In the genomic region with DNA sequence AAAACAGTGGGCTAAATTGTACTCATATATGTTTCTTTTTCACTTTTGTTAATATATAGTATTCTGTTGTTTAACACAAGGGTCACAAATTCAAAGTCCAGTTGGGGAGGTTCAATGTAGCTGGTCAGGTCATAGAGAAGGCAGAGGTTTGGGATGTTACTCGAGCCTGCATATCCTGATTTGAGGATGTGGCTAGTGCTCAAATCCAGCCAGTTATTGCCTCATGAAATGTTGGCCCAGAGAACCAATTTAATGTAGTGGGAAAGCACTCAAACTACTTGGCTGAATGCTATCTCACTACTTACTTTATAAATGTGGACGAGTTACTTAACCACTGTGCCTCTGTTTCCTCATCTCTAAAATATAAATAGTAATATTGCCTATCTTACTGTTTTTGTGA, we compare ENCODE assay signal across 21 cellular contexts. TPM values are rescaled to one million over a fixed set of nuclear protein-coding genes. Genes with fewer than 3 reads are reported as not detected.
DNase-seq lines count a peak whose midpoint lies in the region; ATAC-seq, FAIRE-seq and TF ChIP-seq lines count a peak whose summit lies in the region.
"Had no signal": no experiment of that assay in that cellular context is flagged by ENCODE, and none has a peak within 500 bp of the region (broad histone marks: within the 10 kb centered on the region; RNA-seq: fewer than 3 reads in every experiment).

No MANE protein-coding gene starts in this region.

- H3F3A ChIP-seq in GM23248 (ENCODE audit: insufficient read depth) = peaks cover 10% of the 10 kb centered on the region; the same call in 1 of the 2 replicates

- H3K9me3 Mint-ChIP-seq in astrocyte (ENCODE audit: unreplicated experiment) = peaks cover 3% of the 10 kb centered on the region
- no peaks in the 10 kb centered on the region for H3K9me3 Mint-ChIP-seq in CD4-positive, alpha-beta memory T cell
- H3K9me3 Mint-ChIP-seq: naive B cell had no signal

- H3K27ac ChIP-seq in GM23248 (peak overlapping the region; percentile 19; the same call in 1 of the 2 replicates), astrocyte (ENCODE audit: low read depth, low read length) (no peak overlapping the region), cardiac muscle cell (peak overlapping the region; percentile 73)
- H3K27ac ChIP-seq in CD4-positive, alpha-beta memory T cell (ENCODE audit: low read depth, low read length) = no peak overlapping the region
- H3K27ac ChIP-seq: C4-2B, epithelial cell of prostate had no signal

- H3K27me3 ChIP-seq in GM23248 (replicated peaks; ENCODE audit: insufficient read depth) = no peaks in the 10 kb centered on the region
- H3K27me3 ChIP-seq in astrocyte (ENCODE audit: insufficient read depth, low read length) = no peaks in the 10 kb centered on the region
- no peaks in the 10 kb centered on the region for H3K27me3 ChIP-seq in cardiac muscle cell
- H3K27me3 ChIP-seq in CD4-positive, alpha-beta memory T cell (ENCODE audit: insufficient read depth, low read length) = no peaks in the 10 kb centered on the region
- H3K27me3 ChIP-seq: ovary had no signal

- WGBS in GM23248 (ENCODE audit: low coverage in 1 of 2, low lambda C conversion rate in 2 of 2, missing lambda C conversion rate in 2 of 2), 2 experiments = 29 to 36% methylated on average over 2 of the region's 2 CpGs

- ATAC-seq in omental fat pad (ENCODE audit: low FRiP score) = peak; percentile 54

- no peak for TF ChIP-seq CTCF in astrocyte (IDR thresholded peaks at IDR 0.05; ENCODE audit: insufficient read depth, low read depth, low read length)
- no peak for TF ChIP-seq CTCF in cardiac muscle cell (IDR thresholded peaks at IDR 0.05; ENCODE audit: low read depth, low read length)
- no peak for TF ChIP-seq CTCF in omental fat pad (IDR thresholded peaks at IDR 0.05)

- DNase-seq in GM23248 (peak; percentile 41), astrocyte (ENCODE audit: low read depth) (peak; percentile 16), cardiac muscle cell (ENCODE audit: low read depth in 1 of 2, low spot score in 1 of 2) (peak in 1 of 2 donors; percentile 55), omental fat pad (ENCODE audit: low spot score) (no peak), RCC 7860 (ENCODE audit: low spot score) (no peak), NCI-H1092 (lab: John Stamatoyannopoulos, UW) (no peak), NCI-H1105 treated with DMSO at 0.1 percent for 48 hours (lab: John Stamatoyannopoulos, UW) (no peak)
- DNase-seq in CD4-positive, alpha-beta memory T cell = no peak
- DNase-seq: activated CD4-positive, CD25-positive, alpha-beta regulatory T cell treated with anti-CD3 and anti-CD28 coated beads, Interleukin-2, amount 50 U/mL, for 72 hours; activated naive CD4-positive, alpha-beta T cell; activated T-cell treated with anti-CD3 and anti-CD28 coated beads, Interleukin-2, amount 50 U/mL, for 1 hour; amygdala; KBM-7; kidney; mesendoderm; naive B cell; NCI-H187 treated with DMSO at 0.1 percent for 48 hours; ovary; substantia nigra had no signal

- peaks cover 5% of the 10 kb centered on the region for H3K4me1 Mint-ChIP-seq in astrocyte (ENCODE audit: low read depth, unreplicated experiment)
- peaks cover 13 to 32% (median 21%) of the 10 kb centered on the region in 4 donors for H3K4me1 Mint-ChIP-seq in CD4-positive, alpha-beta memory T cell

- no peak overlapping the region for H3K9ac ChIP-seq in GM23248
- no peak overlapping the region for H3K9ac ChIP-seq in astrocyte (ENCODE audit: low read length)

- H2AFZ ChIP-seq in GM23248 (no peak overlapping the region), astrocyte (ENCODE audit: low read depth, low read length) (no peak overlapping the region)

- peaks cover 13% of the 10 kb centered on the region for H3K36me3 Mint-ChIP-seq in astrocyte (ENCODE audit: low read depth, unreplicated experiment)
- peaks cover 0 to 11% of the 10 kb centered on the region in 2 donors for H3K36me3 Mint-ChIP-seq in CD4-positive, alpha-beta memory T cell
- H3K36me3 Mint-ChIP-seq: naive B cell had no signal

- intact Hi-C loops in CD4-positive, alpha-beta memory T cell (cut with micrococcal nuclease) = no loop called here

- no peak for FAIRE-seq in astrocyte (lab: Jason Lieb, UNC)
- FAIRE-seq in RCC 7860 (lab: Jason Lieb, UNC) = no peak
- FAIRE-seq: kidney had no signal

- H3K4me2 ChIP-seq in GM23248 (ENCODE audit: unreplicated experiment) (no peak overlapping the region), astrocyte (ENCODE audit: low read length) (no peak overlapping the region)

- H3K27me3 Mint-ChIP-seq in astrocyte (ENCODE audit: low read depth, unreplicated experiment) = no peaks in the 10 kb centered on the region
- no peaks in the 10 kb centered on the region for H3K27me3 Mint-ChIP-seq in CD4-positive, alpha-beta memory T cell
- H3K27me3 Mint-ChIP-seq: naive B cell had no signal

- no peak overlapping the region for H3K4me3 Mint-ChIP-seq in astrocyte (ENCODE audit: unreplicated experiment)
- H3K4me3 Mint-ChIP-seq in CD4-positive, alpha-beta memory T cell = no peak overlapping the region

- peaks cover 100% of the 10 kb centered on the region for H3K79me2 ChIP-seq in GM23248 (ENCODE audit: insufficient read depth)
- peaks cover 96% of the 10 kb centered on the region for H3K79me2 ChIP-seq in astrocyte (ENCODE audit: insufficient read depth, low read length)

- no peak overlapping the region for H3K27ac Mint-ChIP-seq in astrocyte (ENCODE audit: unreplicated experiment)
- H3K27ac Mint-ChIP-seq in CD4-positive, alpha-beta memory T cell = peak overlapping the region in 1 of 7 donors; percentile 53

- H3K9me3 ChIP-seq in GM23248 (ENCODE audit: low read depth) (no peaks in the 10 kb centered on the region), astrocyte (ENCODE audit: insufficient read depth, low read depth, low read length) (no peaks in the 10 kb centered on the region), cardiac muscle cell (ENCODE audit: low read depth) (no peaks in the 10 kb centered on the region)
- H3K9me3 ChIP-seq in CD4-positive, alpha-beta memory T cell (ENCODE audit: control insufficient read depth in 1 of 2, low read length in 2 of 2) = no peaks in the 10 kb centered on the region
- H3K9me3 ChIP-seq: ovary had no signal

- POLR2A ChIA-PET in CD4-positive, alpha-beta memory T cell (lab: Charles Lee; ENCODE audit: partially characterized antibody) = no interaction called here

- peaks cover 3% of the 10 kb centered on the region; the same call in 1 of the 2 replicates for H4K20me1 ChIP-seq in GM23248 (ENCODE audit: insufficient read depth)
- peaks cover 76% of the 10 kb centered on the region for H4K20me1 ChIP-seq in astrocyte (ENCODE audit: insufficient read depth, low read length)

- H3K4me1 ChIP-seq in GM23248 (ENCODE audit: insufficient read depth) (no peaks in the 10 kb centered on the region), astrocyte (ENCODE audit: insufficient read depth, low read length) (no peaks in the 10 kb centered on the region), cardiac muscle cell (ENCODE audit: low read depth) (peaks cover 14% of the 10 kb centered on the region)
- H3K4me1 ChIP-seq in CD4-positive, alpha-beta memory T cell (ENCODE audit: insufficient read depth, low read length) = no peaks in the 10 kb centered on the region

- 0 out of 2 replicates have a peak, but pooled peaks cover 2% of the 10 kb centered on the region for H3K36me3 ChIP-seq in GM23248 (ENCODE audit: low read depth)
- H3K36me3 ChIP-seq in astrocyte (ENCODE audit: insufficient read depth, low read length) = peaks cover 3% of the 10 kb centered on the region
- no peaks in the 10 kb centered on the region for H3K36me3 ChIP-seq in cardiac muscle cell
- no peaks in the 10 kb centered on the region for H3K36me3 ChIP-seq in CD4-positive, alpha-beta memory T cell (ENCODE audit: insufficient read depth, low read length)
- H3K36me3 ChIP-seq: ovary had no signal

- CTCF ChIA-PET in CD4-positive, alpha-beta memory T cell (lab: Charles Lee; ENCODE audit: partially characterized antibody) = interaction anchor here (1.1 to 1.3 kb wide), 2 partner anchors 10 to 12 kb away, joined by 3 to 4 read pairs; no protein-coding TSS in a partner anchor

- no peaks in the 10 kb centered on the region for H3K9me2 ChIP-seq in GM23248 (ENCODE audit: insufficient read depth)

- no peak overlapping the region for H3K4me3 ChIP-seq in GM23248
- no peak overlapping the region for H3K4me3 ChIP-seq in astrocyte (ENCODE audit: insufficient read depth, low read depth, low read length)
- H3K4me3 ChIP-seq in cardiac muscle cell = no peak overlapping the region
- H3K4me3 ChIP-seq in CD4-positive, alpha-beta memory T cell (ENCODE audit: low read length in 2 of 2) = no peak overlapping the region
- H3K4me3 ChIP-seq: ovary had no signal

- in situ Hi-C loops in GM23248 (cut with MboI) = no loop called here

RNA-seq across cellular contexts. Expression of gene USO1, which starts 12.5 kb away (rescaled TPM):
- 117 and 208 TPM in 2 replicates for total RNA-seq in GM23248 (2014; rRNA removed; shearing (Covaris generic))
- polyA plus RNA-seq in GM23248 (2016; fragmentation: Nextera tagmentation; extraction: Ambion mirVana) = 72.0 and 74.2 TPM in 2 replicates
- total RNA-seq in astrocyte = 104 and 105 TPM in 2 replicates
- 45.1 and 47.9 TPM in 2 replicates for total RNA-seq in cardiac muscle cell
- polyA plus RNA-seq in cardiac muscle cell = 46.6 and 50.5 TPM in 2 replicates
- total RNA-seq in omental fat pad = 10 to 100 TPM; 53.8 to 79.5 (median 69.8) TPM
- total RNA-seq in CD4-positive, alpha-beta memory T cell = 10 to 100 TPM; 48.6 to 49.4 TPM
- polyA plus RNA-seq in CD4-positive, alpha-beta memory T cell = 10 to 100 TPM; 31.9 to 35.4 TPM

Comparison
In these comparisons a context has a peak if more than half of its experiments do, and no peak if none do; other contexts are left out.
1. DNase-seq: peak in GM23248 (single experiment) and astrocyte (single experiment); none in omental fat pad (single experiment), RCC 7860 (single experiment), NCI-H1092 (single experiment), CD4-positive, alpha-beta memory T cell (0 of 5) and NCI-H1105 treated with DMSO at 0.1 percent for 48 hours (single experiment).
2. H3K27ac ChIP-seq: peak in GM23248 (single experiment) and cardiac muscle cell (single experiment); none in astrocyte (single experiment) and CD4-positive, alpha-beta memory T cell (single experiment).